8 cellular contexts compared by ENCODE assay signal in the genomic region with DNA sequence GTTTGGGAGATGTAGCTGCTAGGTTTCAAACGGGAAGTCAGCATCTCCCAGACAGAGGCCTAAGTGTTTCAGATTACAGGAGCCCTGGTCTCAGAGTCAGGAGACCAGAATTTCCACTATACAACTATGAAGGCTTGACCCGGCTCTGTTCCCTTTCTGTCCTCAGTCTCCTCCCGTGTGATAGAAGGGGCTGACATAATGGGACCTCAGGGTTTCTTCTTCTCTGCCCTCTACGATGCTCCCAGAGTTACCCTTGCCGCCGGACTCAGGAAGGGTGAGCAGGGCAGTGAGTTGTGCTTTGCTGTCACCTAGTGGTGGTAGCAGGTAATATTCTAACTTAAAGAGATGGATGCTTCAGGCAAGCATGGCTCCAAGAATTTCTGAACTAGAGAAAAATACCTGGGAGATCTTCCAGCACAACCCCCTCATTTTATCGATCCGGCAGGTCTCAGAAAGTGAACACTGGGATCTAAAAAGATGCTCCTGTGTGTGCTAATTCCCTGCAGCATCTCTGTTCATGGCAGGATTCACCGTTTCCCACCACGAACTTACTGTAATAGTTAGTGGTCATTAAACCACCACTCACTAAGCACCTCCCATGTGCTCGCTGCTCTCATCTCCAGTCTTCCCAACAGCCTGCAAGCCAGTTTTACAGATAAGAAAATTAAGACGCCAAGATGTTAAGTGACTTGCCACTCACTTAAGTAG.
A peak's percentile ranks its signal among the peaks of the same experiment; 100 is the strongest.
DNase-seq lines count a peak whose midpoint lies in the region; ATAC-seq and TF ChIP-seq lines count a peak whose summit lies in the region.

No MANE protein-coding gene starts in this region.

- no peaks in the 10 kb centered on the region for H3K27me3 Mint-ChIP-seq in activated naive CD4-positive, alpha-beta T cell treated with anti-CD3 and anti-CD28 coated beads for 36 hours (ENCODE audit: low read depth)
- H3K27me3 Mint-ChIP-seq in glutamatergic neuron (ENCODE audit: unreplicated experiment): peaks cover 2% of the 10 kb centered on the region

- H3K4me3 Mint-ChIP-seq in activated naive CD4-positive, alpha-beta T cell treated with anti-CD3 and anti-CD28 coated beads for 36 hours: no peak overlapping the region
- H3K4me3 Mint-ChIP-seq in glutamatergic neuron (ENCODE audit: unreplicated experiment): no peak overlapping the region

- H3K4me3 ChIP-seq in Jurkat, Clone E6-1 (ENCODE audit: low read length): no peak overlapping the region

- no peak overlapping the region for H3K27ac Mint-ChIP-seq in activated naive CD4-positive, alpha-beta T cell treated with anti-CD3 and anti-CD28 coated beads for 36 hours
- no peak overlapping the region for H3K27ac Mint-ChIP-seq in glutamatergic neuron (ENCODE audit: unreplicated experiment)

- TF ChIP-seq CTCF in glutamatergic neuron (IDR thresholded peaks at IDR 0.05; ENCODE audit: partially characterized antibody, unreplicated experiment): peak; percentile 92

- H3K36me3 Mint-ChIP-seq in activated naive CD4-positive, alpha-beta T cell treated with anti-CD3 and anti-CD28 coated beads for 36 hours (ENCODE audit: low read depth): no peaks in the 10 kb centered on the region
- H3K36me3 Mint-ChIP-seq in glutamatergic neuron (ENCODE audit: unreplicated experiment): no peaks in the 10 kb centered on the region

- CTCF ChIA-PET in activated naive CD4-positive, alpha-beta T cell treated with anti-CD3 and anti-CD28 coated beads for 36 hours (lab: Charles Lee): interaction anchor here (0.6 to 10.3 kb wide), 12 partner anchors 8 to 246 kb away, joined by 3 to 197 read pairs (median 4); no protein-coding TSS in a partner anchor

- intact Hi-C loops in activated naive CD4-positive, alpha-beta T cell treated with anti-CD3 and anti-CD28 coated beads for 36 hours (cut with micrococcal nuclease): loop anchor here (1.0 to 5.0 kb wide), 3 partner anchors 52 to 1018 kb away; no protein-coding TSS in a partner anchor
- intact Hi-C loops in posterior cingulate gyrus (cut with DNase I): loop anchor here (1.0 to 5.0 kb wide), 2 partner anchors 52 to 613 kb away; no protein-coding TSS in a partner anchor

- DNase-seq in activated gamma-delta T cell treated with Interleukin-2 at 50 U/mL for 16 hours: peak; percentile 36
- no peak for DNase-seq in activated gamma-delta T cell (lab: John Stamatoyannopoulos, UW)
- DNase-seq in Jurkat, Clone E6-1 (ENCODE audit: low read depth, low spot score): peak; percentile 44
- DNase-seq in RPMI7951 (ENCODE audit: low read depth): peak; percentile 60
- DNase-seq in activated naive CD4-positive, alpha-beta T cell treated with anti-CD3 and anti-CD28 coated beads for 36 hours: peak; percentile 69
- peak; percentile 70 for DNase-seq in glutamatergic neuron
- DNase-seq in posterior cingulate gyrus: peak in 6 of 10 donors; percentile 42 to 93 (median 60)

- ATAC-seq in HG03521 (IDR thresholded peaks at IDR 0.05; ENCODE audit: unreplicated experiment): no peak

- no peaks in the 10 kb centered on the region for H3K9me3 Mint-ChIP-seq in activated naive CD4-positive, alpha-beta T cell treated with anti-CD3 and anti-CD28 coated beads for 36 hours
- H3K9me3 Mint-ChIP-seq in glutamatergic neuron (ENCODE audit: unreplicated experiment): peaks cover 1% of the 10 kb centered on the region

- H3K4me1 Mint-ChIP-seq in activated naive CD4-positive, alpha-beta T cell treated with anti-CD3 and anti-CD28 coated beads for 36 hours (ENCODE audit: low read depth): peaks cover 2% of the 10 kb centered on the region
- no peaks in the 10 kb centered on the region for H3K4me1 Mint-ChIP-seq in glutamatergic neuron (ENCODE audit: low read depth, unreplicated experiment)
